Comparison of ENCODE assay signal across 8 cellular contexts in genomic region chr19:43555185-43555770, GRCh38. TPM values are rescaled to one million over a fixed set of nuclear protein-coding genes. Genes with fewer than 3 reads are reported as not detected.
DNase-seq lines count a peak whose midpoint lies in the region; ATAC-seq, FAIRE-seq and TF ChIP-seq lines count a peak whose summit lies in the region.

No MANE protein-coding gene starts in this region.

- 0 out of 2 replicates have a peak, but pooled peaks cover 3% of the 10 kb centered on the region for H3K79me1 ChIP-seq in H1 (ENCODE audit: low read depth, low read length)

- H3K9me3 ChIP-seq in BLaER1 (no peaks in the 10 kb centered on the region), HAP-1 (no peaks in the 10 kb centered on the region), H1 (ENCODE audit: insufficient read depth in 2 of 2, low read depth in 1 of 2, low read length in 1 of 2) (no peaks in the 10 kb centered on the region)

- H3K14ac ChIP-seq in H1 (ENCODE audit: insufficient read length) = no peak overlapping the region

- DNase-seq in HAP-1 (ENCODE audit: low spot score in 2 of 2) (peak; percentile 21 to 86), NOMO-1 treated with DMSO at 0.1 percent for 48 hours (lab: John Stamatoyannopoulos, UW; ENCODE audit: unreplicated experiment) (peak; percentile 66), H1 (ENCODE audit: low read depth in 1 of 2, low spot score in 2 of 2) (peak; percentile 61 to 95), mucosa of gallbladder (ENCODE audit: low spot score) (peak; percentile 78)
- DNase-seq in activated CD8-positive, alpha-beta memory T cell treated with anti-CD3 and anti-CD28 coated beads for 4 hours (ENCODE audit: low read depth in 2 of 2) = peak; percentile 67 to 72
- DNase-seq in stimulated activated CD8-positive, alpha-beta memory T cell treated with anti-CD3 and anti-CD28 coated beads, Interleukin-7, amount 100 ng/mL, for 4 hours (ENCODE audit: low read depth in 2 of 2) = peak; percentile 62 to 71

- H3K4me2 ChIP-seq in BLaER1 (0 out of 2 replicates have a peak overlapping the region, but pooled peaks have one; percentile 24), H1 (ENCODE audit: insufficient read depth in 1 of 2, low read depth in 2 of 2, low read length in 2 of 2) (0 out of 4 replicates have a peak overlapping the region, but pooled peaks of 1 of the 2 experiments have one; percentile 26)

- no peak overlapping the region for H2BK120ac ChIP-seq in H1 (replicated peaks; ENCODE audit: low read depth, low read length)

- H3K27me3 ChIP-seq in BLaER1 = no peaks in the 10 kb centered on the region
- no peaks in the 10 kb centered on the region for H3K27me3 ChIP-seq in HAP-1 (ENCODE audit: low read depth)
- no peaks in the 10 kb centered on the region for H3K27me3 ChIP-seq in H1 (replicated peaks in 1 of 4; ENCODE audit: control insufficient read depth in 3 of 4, extremely low read depth in 1 of 4, insufficient read depth in 3 of 4, low read length in 3 of 4)

- no peak overlapping the region for H4K8ac ChIP-seq in H1 (ENCODE audit: extremely low read depth, insufficient read depth, low read length)

- no peak for TF ChIP-seq POLR2A in H1 (IDR thresholded peaks at IDR 0.05; ENCODE audit: control extremely low read depth in 1 of 2, low read depth in 2 of 2, low read length in 2 of 2)

- H3K4me3 ChIP-seq in BLaER1 = no peak overlapping the region
- H3K4me3 ChIP-seq in HAP-1 = no peak overlapping the region
- H3K4me3 ChIP-seq in H1 (ENCODE audit: extremely low read depth in 1 of 4, insufficient read depth in 2 of 4, low read depth in 3 of 4, low read length in 4 of 4) = no peak overlapping the region

- H3K36me3 ChIP-seq in BLaER1 (peaks cover 79% of the 10 kb centered on the region), HAP-1 (replicated peaks) (peaks cover 22% of the 10 kb centered on the region), H1 (ENCODE audit: control insufficient read depth in 2 of 4, insufficient read depth in 4 of 4, low read length in 3 of 4) (peaks cover 5 to 24% (median 13%) of the 10 kb centered on the region in 4 experiments; a peak in 6 of 8 replicates)

- H2AFZ ChIP-seq in H1 (ENCODE audit: low read length) = no peak overlapping the region

- no peaks in the 10 kb centered on the region for H3K79me2 ChIP-seq in H1 (ENCODE audit: control insufficient read depth in 1 of 2, insufficient read depth in 2 of 2, low read length in 2 of 2)

- ATAC-seq in HG02884 (IDR thresholded peaks at IDR 0.05; ENCODE audit: unreplicated experiment) = no peak

- no peak for TF ChIP-seq EP300 in H1 (IDR thresholded peaks at IDR 0.05; ENCODE audit: borderline replicate concordance in 1 of 2, low read depth in 2 of 2, low read length in 2 of 2)

- H3K4ac ChIP-seq in H1 (replicated peaks; ENCODE audit: insufficient read length, low read depth, low read length) = no peak overlapping the region

- H3K27ac ChIP-seq in BLaER1 (no peak overlapping the region), H1 (ENCODE audit: low read depth, low read length) (no peak overlapping the region)

- TF ChIP-seq CTCF in H1 (IDR thresholded peaks at IDR 0.05; ENCODE audit: control extremely low read depth in 1 of 3, insufficient read depth in 1 of 3, low read depth in 1 of 3, low read length in 3 of 3) = peak; percentile 85 to 98 (median 93)

- POLR2A ChIA-PET in H1 (lab: Charles Lee; ENCODE audit: partially characterized antibody) = interaction anchor here (1.0 to 3.0 kb wide), 8 partner anchors 10 to 48 kb away, joined by 3 to 11 read pairs (median 4); partner anchors contain the start of genes PINLYP and XRCC1

- no peak overlapping the region for H3K56ac ChIP-seq in H1 (replicated peaks; ENCODE audit: insufficient read length, low read depth, low read length)

- H4K91ac ChIP-seq in H1 (replicated peaks; ENCODE audit: insufficient read length, low read length) = no peak overlapping the region

- TF ChIP-seq RAD21 in H1 (IDR thresholded peaks at IDR 0.05 in 1 of 2, conservative IDR thresholded peaks at IDR 0.05 in 1 of 2; ENCODE audit: low read depth in 2 of 2, low read length in 2 of 2) = peak; percentile 68 to 81

- H3K18ac ChIP-seq in H1 (ENCODE audit: extremely low read depth, low read length) = no peak overlapping the region

- no peak overlapping the region for H2BK5ac ChIP-seq in H1 (ENCODE audit: low read depth, low read length)

- H4K5ac ChIP-seq in H1 (ENCODE audit: insufficient read length, low read depth, low read length) = no peak overlapping the region

- H3K4me1 ChIP-seq in BLaER1 (peaks cover 48% of the 10 kb centered on the region), HAP-1 (no peaks in the 10 kb centered on the region), H1 (replicated peaks in 1 of 4; ENCODE audit: control insufficient read depth in 3 of 4, insufficient read depth in 4 of 4, low read length in 3 of 4) (0 out of 7 replicates have a peak, but pooled peaks cover 0 to 2% (median 0%) of the 10 kb centered on the region in 4 experiments)

- peak; percentile 92 for FAIRE-seq in H1 (lab: Jason Lieb, UNC)

- H2AK5ac ChIP-seq in H1 (ENCODE audit: low read depth, low read length) = no peak overlapping the region

- no peaks in the 10 kb centered on the region for H4K20me1 ChIP-seq in BLaER1
- peaks cover 0 to 4% of the 10 kb centered on the region in 2 experiments for H4K20me1 ChIP-seq in H1 (replicated peaks in 1 of 2; ENCODE audit: control insufficient read depth in 1 of 2, insufficient read depth in 2 of 2, low read length in 2 of 2)

- no peaks in the 10 kb centered on the region for H3K23me2 ChIP-seq in H1 (ENCODE audit: low read depth, low read length)

- no peak overlapping the region for H3K23ac ChIP-seq in H1 (ENCODE audit: insufficient read length)

- H2BK12ac ChIP-seq in H1 (ENCODE audit: low read depth, low read length) = no peak overlapping the region

- H3K9ac ChIP-seq in BLaER1 = no peak overlapping the region
- no peak overlapping the region for H3K9ac ChIP-seq in H1 (replicated peaks in 1 of 4; ENCODE audit: extremely low read depth in 1 of 4, low read depth in 3 of 4, low read length in 3 of 4)

- CTCF ChIA-PET in H1 (lab: Charles Lee; ENCODE audit: partially characterized antibody) = interaction anchor here (0.6 to 10.7 kb wide), 29 partner anchors 12 to 962 kb away, joined by 3 to 122 read pairs (median 4); partner anchors contain the start of genes IRGQ, XRCC1, ZNF575 and ZNF576

- H2BK15ac ChIP-seq in H1 (ENCODE audit: low read length) = no peak overlapping the region

- in situ Hi-C loops in HAP-1 (cut with MboI; ENCODE audit: low sequenced_read_pairs) = no loop called here

- H2BK20ac ChIP-seq in H1 (ENCODE audit: low read length) = no peak overlapping the region

- WGBS in H1 (ENCODE audit: extremely low coverage in 1 of 2, insufficient coverage in 1 of 2, insufficient read length in 1 of 2, insufficient replicate concordance in 2 of 2, low coverage in 1 of 2, low lambda C conversion rate in 2 of 2, missing lambda C conversion rate in 1 of 2), 2 experiments = 41% methylated on average over 8 of the region's 8 CpGs; no CpG with 5 or more reads in 1 of the 2 experiments

RNA-seq across cellular contexts. Expression of gene XRCC1, which starts 20.0 kb away (rescaled TPM):
- 42.5 and 48.5 TPM in 2 replicates for total RNA-seq in H1 (2021; fragmentation: NEBNext Ultra II Directional; extraction: Animal tissue kit (Norgen Biotek cat#: 25700))
- polyA plus RNA-seq in H1 (2011; rRNA removed) = 44.4 and 57.9 TPM in 2 replicates
- 67.6 TPM for polyA plus RNA-seq in H1 (2011; cell fraction: cytosol; rRNA removed)
- polyA plus RNA-seq in H1 (2011; cell fraction: nucleus; rRNA removed) = 57.1 TPM
- 42.3 to 62.5 TPM (median 56.6 TPM) in 4 replicates for polyA plus RNA-seq in H1 (2012, experiment 1 of 2)
- polyA plus RNA-seq in H1 (2012, experiment 2 of 2) = 33.9 TPM
- polyA plus RNA-seq in H1 (2013, experiment 1 of 2) = 25.9 TPM
- 24.4 TPM for polyA plus RNA-seq in H1 (2013, experiment 2 of 2)
- polyA minus RNA-seq in H1 (2011; rRNA and poly(A)+ RNA removed) = 37.1 and 50.1 TPM in 2 replicates
- 37.6 TPM for polyA minus RNA-seq in H1 (2011; cell fraction: cytosol; rRNA and poly(A)+ RNA removed)
- 43.9 TPM for polyA minus RNA-seq in H1 (2011; cell fraction: nucleus; rRNA and poly(A)+ RNA removed)
- total RNA-seq in mucosa of gallbladder = 33.6 TPM

RNA-seq across cellular contexts. Expression of gene PINLYP, which starts 20.3 kb away (rescaled TPM):
- total RNA-seq in H1 (2021; fragmentation: NEBNext Ultra II Directional; extraction: Animal tissue kit (Norgen Biotek cat#: 25700)) = 7.5 and 9.2 TPM in 2 replicates
- polyA plus RNA-seq in H1 (2011; rRNA removed) = 27.1 and 31.3 TPM in 2 replicates
- polyA plus RNA-seq in H1 (2011; cell fraction: cytosol; rRNA removed) = 28.1 TPM
- 20.9 TPM for polyA plus RNA-seq in H1 (2011; cell fraction: nucleus; rRNA removed)
- 20.5 to 24.4 TPM (median 22.4 TPM) in 4 replicates for polyA plus RNA-seq in H1 (2012, experiment 1 of 2)
- polyA plus RNA-seq in H1 (2012, experiment 2 of 2) = 41.5 TPM
- polyA plus RNA-seq in H1 (2013, experiment 1 of 2) = 7.1 TPM
- 7.6 TPM for polyA plus RNA-seq in H1 (2013, experiment 2 of 2)
- polyA minus RNA-seq in H1 (2011; rRNA and poly(A)+ RNA removed) = 11.0 and 16.5 TPM in 2 replicates
- 2.3 TPM for polyA minus RNA-seq in H1 (2011; cell fraction: cytosol; rRNA and poly(A)+ RNA removed)
- 5.3 TPM for polyA minus RNA-seq in H1 (2011; cell fraction: nucleus; rRNA and poly(A)+ RNA removed)
- total RNA-seq in mucosa of gallbladder = 13.3 TPM

RNA-seq across cellular contexts. Expression of gene ZNF575, which starts 22.3 kb away (rescaled TPM):
- not detected in 2 replicates for total RNA-seq in H1 (2021; fragmentation: NEBNext Ultra II Directional; extraction: Animal tissue kit (Norgen Biotek cat#: 25700))
- polyA plus RNA-seq in H1 (2011; rRNA removed) = 0.05 and 0.16 TPM in 2 replicates
- polyA plus RNA-seq in H1 (2011; cell fraction: cytosol; rRNA removed) = not detected
- polyA plus RNA-seq in H1 (2011; cell fraction: nucleus; rRNA removed) = 0.10 TPM
- polyA plus RNA-seq in H1 (2012, experiment 1 of 2) = 0.25 to 0.71 TPM (median 0.55 TPM) in 4 replicates
- polyA plus RNA-seq in H1 (2012, experiment 2 of 2) = 0.16 TPM
- polyA plus RNA-seq in H1 (2013, experiment 1 of 2) = 0.28 TPM
- polyA plus RNA-seq in H1 (2013, experiment 2 of 2) = 0.20 TPM
- polyA minus RNA-seq in H1 (2011; rRNA and poly(A)+ RNA removed) = not detected in 2 replicates
- polyA minus RNA-seq in H1 (2011; cell fraction: cytosol; rRNA and poly(A)+ RNA removed) = not detected
- 0.30 TPM for polyA minus RNA-seq in H1 (2011; cell fraction: nucleus; rRNA and poly(A)+ RNA removed)
- 4.1 TPM for total RNA-seq in mucosa of gallbladder

RNA-seq across cellular contexts. Expression of gene ETHE1, which starts 28.3 kb away (rescaled TPM):
- total RNA-seq in H1 (2021; fragmentation: NEBNext Ultra II Directional; extraction: Animal tissue kit (Norgen Biotek cat#: 25700)) = 18.6 and 19.9 TPM in 2 replicates
- polyA plus RNA-seq in H1 (2011; rRNA removed) = 92.7 and 96.0 TPM in 2 replicates
- polyA plus RNA-seq in H1 (2011; cell fraction: cytosol; rRNA removed) = 53.2 TPM
- 79.8 TPM for polyA plus RNA-seq in H1 (2011; cell fraction: nucleus; rRNA removed)
- polyA plus RNA-seq in H1 (2012, experiment 1 of 2) = 17.1 to 36.3 TPM (median 33.6 TPM) in 4 replicates
- polyA plus RNA-seq in H1 (2012, experiment 2 of 2) = 32.6 TPM
- polyA plus RNA-seq in H1 (2013, experiment 1 of 2) = 38.2 TPM
- polyA plus RNA-seq in H1 (2013, experiment 2 of 2) = 32.9 TPM
- polyA minus RNA-seq in H1 (2011; rRNA and poly(A)+ RNA removed) = 30.1 and 31.6 TPM in 2 replicates
- 15.7 TPM for polyA minus RNA-seq in H1 (2011; cell fraction: cytosol; rRNA and poly(A)+ RNA removed)
- 10.8 TPM for polyA minus RNA-seq in H1 (2011; cell fraction: nucleus; rRNA and poly(A)+ RNA removed)
- total RNA-seq in mucosa of gallbladder = 55.4 TPM

RNA-seq across cellular contexts. Expression of gene IRGQ, which starts 40.7 kb away (rescaled TPM):
- 39.9 and 42.9 TPM in 2 replicates for total RNA-seq in H1 (2021; fragmentation: NEBNext Ultra II Directional; extraction: Animal tissue kit (Norgen Biotek cat#: 25700))
- polyA plus RNA-seq in H1 (2011; rRNA removed) = 10.5 and 16.0 TPM in 2 replicates
- polyA plus RNA-seq in H1 (2011; cell fraction: cytosol; rRNA removed) = 12.3 TPM
- polyA plus RNA-seq in H1 (2011; cell fraction: nucleus; rRNA removed) = 10.5 TPM
- polyA plus RNA-seq in H1 (2012, experiment 1 of 2) = 10.0 to 13.4 TPM (median 10.7 TPM) in 4 replicates
- 10.2 TPM for polyA plus RNA-seq in H1 (2012, experiment 2 of 2)
- 10.4 TPM for polyA plus RNA-seq in H1 (2013, experiment 1 of 2)
- polyA plus RNA-seq in H1 (2013, experiment 2 of 2) = 10.1 TPM
- 26.8 and 27.9 TPM in 2 replicates for polyA minus RNA-seq in H1 (2011; rRNA and poly(A)+ RNA removed)
- 15.3 TPM for polyA minus RNA-seq in H1 (2011; cell fraction: cytosol; rRNA and poly(A)+ RNA removed)
- 9.8 TPM for polyA minus RNA-seq in H1 (2011; cell fraction: nucleus; rRNA and poly(A)+ RNA removed)
- 35.7 TPM for total RNA-seq in mucosa of gallbladder
